In genomic region chr9:99124534-99124933, GRCh38 we compare ENCODE assay signal across 18 cellular contexts. TPM values are rescaled to one million over a fixed set of nuclear protein-coding genes. Genes with fewer than 3 reads are reported as not detected.
A peak's percentile ranks its signal among the peaks of the same experiment; 100 is the strongest.
DNase-seq lines count a peak whose midpoint lies in the region; ATAC-seq and TF ChIP-seq lines count a peak whose summit lies in the region.
"Had no signal": no experiment of that assay in that cellular context is flagged by ENCODE, and none has a peak within 500 bp of the region (broad histone marks: within the 10 kb centered on the region; RNA-seq: fewer than 3 reads in every experiment).

No MANE protein-coding gene starts in this region.

- H3K9me3 ChIP-seq in left lung (no peaks in the 10 kb centered on the region), smooth muscle cell (replicated peaks; ENCODE audit: low read depth) (no peaks in the 10 kb centered on the region)

- H3K4me3 Mint-ChIP-seq in activated T-cell treated with anti-CD3 and anti-CD28 coated beads, Interleukin-2, amount 50 U/mL, for 72 hours = no peak overlapping the region
- H3K4me3 Mint-ChIP-seq in activated B cell treated with CpG ODN at 0.5 μM for 24 hours (no peak overlapping the region), type B pancreatic cell (no peak overlapping the region)
- H3K4me3 Mint-ChIP-seq: HFFc6 had no signal

- CTCF ChIA-PET in activated B cell treated with CpG ODN at 0.5 μM for 24 hours (lab: Charles Lee) = no interaction called here

- no peak overlapping the region for H3K9ac ChIP-seq in smooth muscle cell (ENCODE audit: low read depth)

- H3K36me3 Mint-ChIP-seq in activated T-cell treated with anti-CD3 and anti-CD28 coated beads, Interleukin-2, amount 50 U/mL, for 72 hours (ENCODE audit: insufficient read depth in 2 of 2) = peaks cover 3 to 6% of the 10 kb centered on the region in 2 donors
- peaks cover 9% of the 10 kb centered on the region for H3K36me3 Mint-ChIP-seq in activated B cell treated with CpG ODN at 0.5 μM for 24 hours (ENCODE audit: low read depth)
- H3K36me3 Mint-ChIP-seq in type B pancreatic cell = peaks cover 11% of the 10 kb centered on the region

- peaks cover 93% of the 10 kb centered on the region for H3K4me1 Mint-ChIP-seq in activated T-cell treated with anti-CD3 and anti-CD28 coated beads, Interleukin-2, amount 50 U/mL, for 72 hours (ENCODE audit: low read depth)
- peaks cover 86% of the 10 kb centered on the region for H3K4me1 Mint-ChIP-seq in activated B cell treated with CpG ODN at 0.5 μM for 24 hours
- peaks cover 33% of the 10 kb centered on the region for H3K4me1 Mint-ChIP-seq in type B pancreatic cell (ENCODE audit: unreplicated experiment)

- POLR2A ChIA-PET in activated B cell treated with CpG ODN at 0.5 μM for 24 hours (lab: Charles Lee) = interaction anchor here (1.2 kb wide), 1 partner anchor 13 kb away, joined by 5 read pairs; no protein-coding TSS in a partner anchor

- intact Hi-C loops in activated B cell treated with CpG ODN at 0.5 μM for 24 hours (cut with micrococcal nuclease) (no loop called here), left lung (cut with DNase I) (no loop called here)

- H3K9me3 Mint-ChIP-seq in activated T-cell treated with anti-CD3 and anti-CD28 coated beads, Interleukin-2, amount 50 U/mL, for 72 hours = peaks cover 0 to 2% of the 10 kb centered on the region in 2 donors
- no peaks in the 10 kb centered on the region for H3K9me3 Mint-ChIP-seq in activated B cell treated with CpG ODN at 0.5 μM for 24 hours
- H3K9me3 Mint-ChIP-seq in type B pancreatic cell = peaks cover 5% of the 10 kb centered on the region
- H3K9me3 Mint-ChIP-seq: HFFc6 had no signal

- no peak for DNase-seq in activated T-cell treated with anti-CD3 and anti-CD28 coated beads, Interleukin-2, amount 50 U/mL, for 72 hours
- no peak for DNase-seq in activated T-cell treated with anti-CD3 and anti-CD28 coated beads, Interleukin-2, amount 50 U/mL, for 48 hours
- no peak for DNase-seq in activated B cell treated with CpG ODN at 0.5 μM for 24 hours
- DNase-seq in left lung = no peak
- DNase-seq in smooth muscle cell (lab: John Stamatoyannopoulos, UW; ENCODE audit: unreplicated experiment) = no peak
- no peak for DNase-seq in HuH-7.5 (ENCODE audit: low spot score)
- DNase-seq in OCI-M2 (lab: John Stamatoyannopoulos, UW; ENCODE audit: unreplicated experiment) = no peak
- no peak for DNase-seq in type B pancreatic cell (ENCODE audit: extremely low spot score, unreplicated experiment)
- DNase-seq: 8988T; ACHN; C1 segment of cervical spinal cord; CD4-positive, alpha-beta memory T cell; COR-L47; DND-41; GF-D8; HCEC 1CT; HFFc6 had no signal

- no peaks in the 10 kb centered on the region for H3K27me3 ChIP-seq in left lung
- H3K27me3 ChIP-seq in smooth muscle cell (ENCODE audit: low read depth) = no peaks in the 10 kb centered on the region

- no peaks in the 10 kb centered on the region for H3K36me3 ChIP-seq in left lung
- no peaks in the 10 kb centered on the region for H3K36me3 ChIP-seq in smooth muscle cell (ENCODE audit: low read depth)

- peaks cover 0 to 75% of the 10 kb centered on the region in 2 donors for H3K4me1 ChIP-seq in left lung
- peaks cover 18% of the 10 kb centered on the region for H3K4me1 ChIP-seq in smooth muscle cell (ENCODE audit: low read depth)

- H2AFZ ChIP-seq in smooth muscle cell (ENCODE audit: low read depth) = no peak overlapping the region

- no peak for TF ChIP-seq CTCF in activated B cell treated with CpG ODN at 0.5 μM for 24 hours (IDR thresholded peaks at IDR 0.05)
- no peak for TF ChIP-seq CTCF in left lung (IDR thresholded peaks at IDR 0.05)
- no peak for TF ChIP-seq CTCF in smooth muscle cell (IDR thresholded peaks at IDR 0.05; ENCODE audit: borderline replicate concordance, insufficient read depth, poor library complexity, severe bottlenecking)
- TF ChIP-seq CTCF in type B pancreatic cell (conservative IDR thresholded peaks at IDR 0.05) = no peak

- peak overlapping the region in 1 of 2 donors; percentile 10 for H3K27ac ChIP-seq in left lung
- no peak overlapping the region for H3K27ac ChIP-seq in smooth muscle cell (ENCODE audit: low read depth)

- peak overlapping the region; percentile 21 for H3K4me2 ChIP-seq in smooth muscle cell

- WGBS in smooth muscle cell (ENCODE audit: low lambda C conversion rate) = 95% methylated on average over 3 of the region's 3 CpGs

- peaks cover 100% of the 10 kb centered on the region for H4K20me1 ChIP-seq in smooth muscle cell (ENCODE audit: low read depth)

- H3F3A ChIP-seq in smooth muscle cell (ENCODE audit: low read depth) = peaks cover 24% of the 10 kb centered on the region

- H3K27me3 Mint-ChIP-seq in activated T-cell treated with anti-CD3 and anti-CD28 coated beads, Interleukin-2, amount 50 U/mL, for 72 hours (ENCODE audit: low read depth) = no peaks in the 10 kb centered on the region
- H3K27me3 Mint-ChIP-seq in activated B cell treated with CpG ODN at 0.5 μM for 24 hours = no peaks in the 10 kb centered on the region
- H3K27me3 Mint-ChIP-seq in type B pancreatic cell = no peaks in the 10 kb centered on the region
- H3K27me3 Mint-ChIP-seq: CD4-positive, alpha-beta memory T cell had no signal

- H3K27ac Mint-ChIP-seq in activated T-cell treated with anti-CD3 and anti-CD28 coated beads, Interleukin-2, amount 50 U/mL, for 72 hours = peak overlapping the region; percentile 43
- H3K27ac Mint-ChIP-seq in activated B cell treated with CpG ODN at 0.5 μM for 24 hours (peak overlapping the region; percentile 5), type B pancreatic cell (no peak overlapping the region)
- H3K27ac Mint-ChIP-seq: HFFc6 had no signal

- ATAC-seq in activated T-cell treated with anti-CD3 and anti-CD28 coated beads, Interleukin-2, amount 50 U/mL, for 72 hours (replicated peaks in 1 of 2) = no peak
- no peak for ATAC-seq in activated B cell treated with CpG ODN at 0.5 μM for 24 hours (ENCODE audit: low read depth)
- ATAC-seq in left lung = peak; percentile 59
- ATAC-seq: HepG2 had no signal

- H3K4me3 ChIP-seq in left lung (no peak overlapping the region), smooth muscle cell (no peak overlapping the region)

- peaks cover 100% of the 10 kb centered on the region for H3K79me2 ChIP-seq in smooth muscle cell (ENCODE audit: low read depth)

RNA-seq across cellular contexts. Expression of gene TGFBR1, which starts 19.6 kb away (rescaled TPM):
- 10 to 100 TPM; 31.0 to 33.5 TPM for total RNA-seq in activated T-cell treated with anti-CD3 and anti-CD28 coated beads, Interleukin-2, amount 50 U/mL, for 72 hours
- 53.5 and 65.3 TPM in 2 replicates for total RNA-seq in activated B cell treated with CpG ODN at 0.5 μM for 24 hours
- total RNA-seq in left lung = 10 to 100 TPM; 60.9 to 74.1 TPM
- total RNA-seq in smooth muscle cell = 240 and 267 TPM in 2 replicates
- polyA plus RNA-seq in smooth muscle cell = 77.0 and 87.8 TPM in 2 replicates
- total RNA-seq in type B pancreatic cell (ENCODE audit: low replicate concordance) = 34.4 and 88.1 TPM in 2 replicates
